ENCODE assay signal across 8 cellular contexts in the genomic region with DNA sequence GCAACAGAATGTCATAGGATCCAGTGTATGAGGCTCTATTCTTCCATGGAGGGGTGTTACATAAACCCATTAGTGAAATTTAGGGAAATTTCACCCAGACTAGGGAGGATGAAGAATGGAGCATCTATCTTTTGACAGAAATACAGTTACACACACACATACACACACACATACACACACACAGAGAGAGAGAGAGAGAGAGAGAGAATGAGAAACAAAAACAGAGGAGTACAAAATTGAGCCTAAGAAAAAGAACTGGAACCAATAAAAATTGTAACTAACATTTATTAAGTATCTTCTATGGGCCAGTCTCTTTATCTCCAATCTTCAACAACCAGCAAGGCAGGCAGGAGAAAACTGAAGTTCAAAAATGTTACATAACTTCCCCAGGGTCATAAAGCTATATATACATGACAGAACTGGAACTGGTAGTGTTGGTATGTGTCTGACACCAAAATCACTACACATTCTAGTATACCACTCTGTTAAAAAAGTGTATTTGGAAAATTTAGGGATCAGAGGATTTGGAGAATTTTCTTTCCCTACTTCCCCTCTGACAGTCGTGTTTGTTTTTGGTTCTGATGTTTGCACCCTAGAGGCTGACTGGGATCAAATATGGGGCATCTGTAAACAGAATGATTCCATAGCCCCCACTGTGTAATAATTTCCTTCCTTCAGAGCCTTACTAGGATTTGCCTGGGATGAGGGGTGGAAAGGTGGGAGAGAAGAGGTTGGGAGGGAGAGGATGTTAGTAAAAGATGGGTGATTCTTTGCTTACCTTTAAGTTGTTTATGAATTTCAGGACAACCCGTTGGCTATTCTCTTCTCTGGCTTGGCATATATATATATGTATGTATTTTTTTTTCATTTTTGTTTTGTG. TPM values are rescaled to one million over a fixed set of nuclear protein-coding genes. Genes with fewer than 3 reads are reported as not detected.
A peak's percentile ranks its signal among the peaks of the same experiment; 100 is the strongest.
DNase-seq lines count a peak whose midpoint lies in the region; ATAC-seq and TF ChIP-seq lines count a peak whose summit lies in the region.

No MANE protein-coding gene starts in this region.

- peak overlapping the region; percentile 88 to 94 for H3K4me3 ChIP-seq in testis

- H3K27ac ChIP-seq in testis: peak overlapping the region; percentile 95 to 98

- TF ChIP-seq CTCF in testis (IDR thresholded peaks at IDR 0.05): no peak

- H3K4me3 Mint-ChIP-seq in activated CD8-positive, alpha-beta memory T cell treated with anti-CD3 and anti-CD28 coated beads, Interleukin-2, amount 10 ng/mL, durations not matched to agents 7 days and 5 days: peak overlapping the region; percentile 60
- H3K4me3 Mint-ChIP-seq in activated CD8-positive, alpha-beta T cell treated with anti-CD3 and anti-CD28 coated beads, Interleukin-2, amount 10 ng/mL, durations not matched to agents 7 days and 5 days: peak overlapping the region; percentile 70

- CTCF ChIA-PET in activated CD8-positive, alpha-beta memory T cell treated with anti-CD3 and anti-CD28 coated beads, Interleukin-2, amount 10 ng/mL, durations not matched to agents 7 days and 5 days (lab: Charles Lee): interaction anchor here (1.5 kb wide), 2 partner anchors 14 to 99 kb away, joined by 3 read pairs; no protein-coding TSS in a partner anchor
- CTCF ChIA-PET in activated CD8-positive, alpha-beta T cell treated with anti-CD3 and anti-CD28 coated beads, Interleukin-2, amount 10 ng/mL, durations not matched to agents 7 days and 5 days (lab: Charles Lee): interaction anchor here (1.0 kb wide), 1 partner anchor 11 kb away, joined by 4 read pairs; no protein-coding TSS in a partner anchor

- intact Hi-C loops in testis (cut with DNase I; ENCODE audit: low total_unique reads): loop anchor here (10.0 kb wide), 1 partner anchor 154 kb away; no protein-coding TSS in a partner anchor

- peaks cover 26% of the 10 kb centered on the region for H3K4me1 Mint-ChIP-seq in activated CD8-positive, alpha-beta memory T cell treated with anti-CD3 and anti-CD28 coated beads, Interleukin-2, amount 10 ng/mL, durations not matched to agents 7 days and 5 days
- peaks cover 32% of the 10 kb centered on the region for H3K4me1 Mint-ChIP-seq in activated CD8-positive, alpha-beta T cell treated with anti-CD3 and anti-CD28 coated beads, Interleukin-2, amount 10 ng/mL, durations not matched to agents 7 days and 5 days (ENCODE audit: low read depth)

- peaks cover 6% of the 10 kb centered on the region for H3K4me1 ChIP-seq in testis

- H3K9me3 ChIP-seq in testis: no peaks in the 10 kb centered on the region

- H3K27me3 Mint-ChIP-seq in activated CD8-positive, alpha-beta memory T cell treated with anti-CD3 and anti-CD28 coated beads, Interleukin-2, amount 10 ng/mL, durations not matched to agents 7 days and 5 days: peaks cover 56% of the 10 kb centered on the region
- peaks cover 18% of the 10 kb centered on the region for H3K27me3 Mint-ChIP-seq in activated CD8-positive, alpha-beta T cell treated with anti-CD3 and anti-CD28 coated beads, Interleukin-2, amount 10 ng/mL, durations not matched to agents 7 days and 5 days (ENCODE audit: low read depth)

- no peak for DNase-seq in activated CD8-positive, alpha-beta memory T cell treated with anti-CD3 and anti-CD28 coated beads, Interleukin-2, amount 10 ng/mL, durations not matched to agents 7 days and 5 days
- DNase-seq in activated CD8-positive, alpha-beta memory T cell treated with anti-CD3 and anti-CD28 coated beads, Interleukin-2, amount 50 U/mL, for 48 hours: no peak
- DNase-seq in activated CD8-positive, alpha-beta T cell treated with anti-CD3 and anti-CD28 coated beads, Interleukin-2, amount 10 ng/mL, durations not matched to agents 7 days and 5 days: no peak
- peak; percentile 27 for DNase-seq in inferior parietal cortex (ENCODE audit: extremely low spot score)
- no peak for DNase-seq in testis
- DNase-seq in middle frontal gyrus (ENCODE audit: extremely low spot score, low spot score): no peak
- DNase-seq in GM19238 (ENCODE audit: insufficient read length, low spot score): no peak

- H3K27me3 ChIP-seq in testis: no peaks in the 10 kb centered on the region

- TF ChIP-seq POLR2A in testis (IDR thresholded peaks at IDR 0.05): no peak

- H3K27ac Mint-ChIP-seq in activated CD8-positive, alpha-beta memory T cell treated with anti-CD3 and anti-CD28 coated beads, Interleukin-2, amount 10 ng/mL, durations not matched to agents 7 days and 5 days: no peak overlapping the region
- H3K27ac Mint-ChIP-seq in activated CD8-positive, alpha-beta T cell treated with anti-CD3 and anti-CD28 coated beads, Interleukin-2, amount 10 ng/mL, durations not matched to agents 7 days and 5 days: no peak overlapping the region

- no peaks in the 10 kb centered on the region for H3K36me3 ChIP-seq in testis (ENCODE audit: low read depth, missing control alignments)

- no peaks in the 10 kb centered on the region for H3K9me3 Mint-ChIP-seq in activated CD8-positive, alpha-beta memory T cell treated with anti-CD3 and anti-CD28 coated beads, Interleukin-2, amount 10 ng/mL, durations not matched to agents 7 days and 5 days (ENCODE audit: low read depth)
- no peaks in the 10 kb centered on the region for H3K9me3 Mint-ChIP-seq in activated CD8-positive, alpha-beta T cell treated with anti-CD3 and anti-CD28 coated beads, Interleukin-2, amount 10 ng/mL, durations not matched to agents 7 days and 5 days (ENCODE audit: insufficient read depth)

- POLR2A ChIA-PET in activated CD8-positive, alpha-beta T cell treated with anti-CD3 and anti-CD28 coated beads, Interleukin-2, amount 10 ng/mL, durations not matched to agents 7 days and 5 days (lab: Charles Lee): no interaction called here

- 7 to 8% methylated on average over 2 of the region's 2 CpGs for WGBS in testis, 2 donors

- no peaks in the 10 kb centered on the region for H3K36me3 Mint-ChIP-seq in activated CD8-positive, alpha-beta memory T cell treated with anti-CD3 and anti-CD28 coated beads, Interleukin-2, amount 10 ng/mL, durations not matched to agents 7 days and 5 days
- no peaks in the 10 kb centered on the region for H3K36me3 Mint-ChIP-seq in activated CD8-positive, alpha-beta T cell treated with anti-CD3 and anti-CD28 coated beads, Interleukin-2, amount 10 ng/mL, durations not matched to agents 7 days and 5 days (ENCODE audit: low read depth)

- ATAC-seq in activated CD8-positive, alpha-beta memory T cell treated with anti-CD3 and anti-CD28 coated beads, Interleukin-2, amount 10 ng/mL, durations not matched to agents 7 days and 5 days: no peak
- ATAC-seq in activated CD8-positive, alpha-beta T cell treated with anti-CD3 and anti-CD28 coated beads, Interleukin-2, amount 10 ng/mL, durations not matched to agents 7 days and 5 days: no peak
- ATAC-seq in GM18867 (IDR thresholded peaks at IDR 0.05; ENCODE audit: unreplicated experiment): no peak

RNA-seq across cellular contexts. Expression of a gene that starts 1.0 kb away (rescaled TPM):
- total RNA-seq in activated CD8-positive, alpha-beta memory T cell treated with anti-CD3 and anti-CD28 coated beads, Interleukin-2, amount 10 ng/mL, durations not matched to agents 7 days and 5 days: under 1 TPM; 0.29 to 0.35 TPM
- 1 to 10 TPM; 1.4 to 1.6 TPM for total RNA-seq in activated CD8-positive, alpha-beta T cell treated with anti-CD3 and anti-CD28 coated beads, Interleukin-2, amount 10 ng/mL, durations not matched to agents 7 days and 5 days
- total RNA-seq in testis: 10 to 100 TPM; 32.5 to 51.3 TPM
- polyA plus RNA-seq in testis (ENCODE audit: insufficient read depth, low read depth, low replicate concordance): 31.5 TPM

Comparison
In these comparisons a context has a peak if more than half of its experiments do, and no peak if none do; other contexts are left out.
1. RNA of a gene that starts 1.0 kb away (total RNA-seq): 32.5 to 51.3 TPM in testis; 1.4 to 1.6 TPM in activated CD8-positive, alpha-beta T cell treated with anti-CD3 and anti-CD28 coated beads, Interleukin-2, amount 10 ng/mL, durations not matched to agents 7 days and 5 days and 0.29 to 0.35 TPM in activated CD8-positive, alpha-beta memory T cell treated with anti-CD3 and anti-CD28 coated beads, Interleukin-2, amount 10 ng/mL, durations not matched to agents 7 days and 5 days; every median in the first group is over 10 times any median in the second.